25 cellular contexts compared by ENCODE assay signal in genomic region chr9:130470950-130471349, GRCh38. TPM values are rescaled to one million over a fixed set of nuclear protein-coding genes. Genes with fewer than 3 reads are reported as not detected.
"Had no signal": no experiment of that assay in that cellular context is flagged by ENCODE, and none has a peak within 500 bp of the region (broad histone marks: within the 10 kb centered on the region; RNA-seq: fewer than 3 reads in every experiment).

No MANE protein-coding gene starts in this region.

- H3K9me3 ChIP-seq: left lung, lower lobe of right lung, ovary, right atrium auricular region, right lobe of liver, stomach, testis, thyroid gland, upper lobe of right lung had no signal

- H3K27ac ChIP-seq: left lung, lower lobe of right lung, ovary, right atrium auricular region, right lobe of liver, stomach, testis, thyroid gland, upper lobe of right lung had no signal

- H3K27me3 ChIP-seq: ovary, right atrium auricular region, right lobe of liver, testis, thyroid gland, upper lobe of right lung had no signal

- H3K9me3 Mint-ChIP-seq: immature natural killer cell; naive thymus-derived CD8-positive, alpha-beta T cell; nephron; neural crest cell; stimulated activated naive B cell treated with anti-CD40 and anti-IgM and Interleukin-4, amounts not matched to agents 10 μg/mL and 1 μg/mL and 100 μg/mL, for 72 hours had no signal

- H3K4me3 ChIP-seq: left lung, lower lobe of right lung, ovary, right atrium auricular region, right lobe of liver, smooth muscle cell, stomach, testis, thyroid gland, upper lobe of right lung had no signal

- H3K36me3 ChIP-seq: ovary had no signal

- H3K36me3 Mint-ChIP-seq: immature natural killer cell; naive thymus-derived CD8-positive, alpha-beta T cell; stimulated activated naive B cell treated with anti-CD40 and anti-IgM and Interleukin-4, amounts not matched to agents 10 μg/mL and 1 μg/mL and 100 μg/mL, for 72 hours had no signal

- H3K27ac Mint-ChIP-seq: immature natural killer cell; naive thymus-derived CD8-positive, alpha-beta T cell; nephron; progenitor cell of endocrine pancreas; stimulated activated naive B cell treated with anti-CD40 and anti-IgM and Interleukin-4, amounts not matched to agents 10 μg/mL and 1 μg/mL and 100 μg/mL, for 72 hours had no signal

- H3K4me1 ChIP-seq: left lung, lower lobe of right lung, right atrium auricular region, stomach, testis, thyroid gland, upper lobe of right lung had no signal

- ATAC-seq: left colon; left lung; lower lobe of right lung; naive thymus-derived CD8-positive, alpha-beta T cell; right lobe of liver; stimulated activated naive B cell treated with anti-CD40 and anti-IgM and Interleukin-4, amounts not matched to agents 10 μg/mL and 1 μg/mL and 100 μg/mL, for 72 hours; stimulated activated naive CD8-positive, alpha-beta T cell treated with anti-CD3 and anti-CD28 coated beads, Interleukin-15, Interleukin-2, amounts not matched to agents 100 U/mL and 50 U/mL, for 24 hours; upper lobe of right lung had no signal

- DNase-seq: hypothalamus; immature natural killer cell; kidney; left colon; left lung; lower lobe of right lung; mammary epithelial cell; mesenchymal stem cell; naive thymus-derived CD8-positive, alpha-beta T cell; ovary; right lobe of liver; stimulated activated CD4-positive, alpha-beta T cell treated with anti-CD3 and anti-CD28 coated beads, Interleukin-1b, Interleukin-23, amount 100 ng/mL, for 48 hours; stimulated activated CD4-positive, alpha-beta T cell treated with anti-CD3 and anti-CD28 coated beads, Interleukin-2, amount 100 ng/mL, for 48 hours; stimulated activated naive B cell treated with anti-CD40 and anti-IgM and Interleukin-4, amounts not matched to agents 10 μg/mL and 1 μg/mL and 100 μg/mL, for 72 hours; stimulated activated naive CD8-positive, alpha-beta T cell treated with anti-CD3 and anti-CD28 coated beads, Interleukin-15, Interleukin-2, amounts not matched to agents 100 U/mL and 50 U/mL, for 24 hours; stomach; testis; thyroid gland; trophoblast cell; upper lobe of right lung had no signal

- H3K4me2 ChIP-seq: smooth muscle cell had no signal

- H3K4me1 Mint-ChIP-seq: immature natural killer cell had no signal

- H3K4me3 Mint-ChIP-seq: immature natural killer cell; naive thymus-derived CD8-positive, alpha-beta T cell; nephron; neural crest cell; stimulated activated naive B cell treated with anti-CD40 and anti-IgM and Interleukin-4, amounts not matched to agents 10 μg/mL and 1 μg/mL and 100 μg/mL, for 72 hours had no signal

RNA-seq across cellular contexts. Expression of gene ASS1, which starts 26.2 kb away (rescaled TPM):
- total RNA-seq: naive thymus-derived CD8-positive, alpha-beta T cell had no signal
